ENCODE assay signal across 25 cellular contexts in the genomic region with DNA sequence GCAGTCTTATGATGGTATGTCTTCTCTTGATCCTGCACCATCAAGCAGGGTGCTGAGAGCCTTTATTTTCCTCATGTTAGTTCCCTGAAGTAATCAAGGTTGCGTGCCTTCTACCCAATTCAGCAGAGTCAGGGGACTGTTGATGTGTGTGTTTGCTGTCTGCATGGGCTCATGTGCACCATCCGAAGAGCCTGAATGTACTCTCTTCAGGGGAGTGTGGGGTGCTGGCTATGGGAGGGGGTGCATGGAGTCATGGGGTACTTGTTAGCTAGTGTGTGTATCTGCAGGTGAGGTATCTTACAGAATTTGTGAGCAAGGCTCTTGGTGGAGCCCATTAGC.
A peak's percentile ranks its signal among the peaks of the same experiment; 100 is the strongest.
DNase-seq lines count a peak whose midpoint lies in the region; ATAC-seq and TF ChIP-seq lines count a peak whose summit lies in the region.
"Had no signal": no experiment of that assay in that cellular context is flagged by ENCODE, and none has a peak within 500 bp of the region (broad histone marks: within the 10 kb centered on the region; RNA-seq: fewer than 3 reads in every experiment).

No MANE protein-coding gene starts in this region.

- WGBS in H9 (ENCODE audit: extremely low coverage, insufficient read length, low lambda C conversion rate): no CpG with 5 or more reads among the region's 2 CpGs
- WGBS in HUES64: 82% methylated on average over 2 of the region's 2 CpGs
- WGBS in endodermal cell (ENCODE audit: insufficient coverage in 1 of 2, insufficient read length in 1 of 2), 2 experiments: 93% methylated on average over 2 of the region's 2 CpGs; no CpG with 5 or more reads in 1 of the 2 experiments
- 96% methylated on average over 2 of the region's 2 CpGs for WGBS in right cardiac atrium

- no peak overlapping the region for H3K4ac ChIP-seq in H9 (ENCODE audit: low read depth, low read length)

- no TSS peak for BruUV-seq in PC-3 (replicated peaks; lab: Mats Ljungman, UMichigan)

- H3K27ac Mint-ChIP-seq in H9: peak overlapping the region; percentile 65 to 94 (median 89); a peak in 6 of 7 replicates
- peak overlapping the region; percentile 73 for H3K27ac Mint-ChIP-seq in endodermal cell
- peak overlapping the region; percentile 52 for H3K27ac Mint-ChIP-seq in nephron progenitor cell
- H3K27ac Mint-ChIP-seq: CD14-positive monocyte; CD4-positive, alpha-beta T cell; CD8-positive, alpha-beta memory T cell had no signal

- H2BK12ac ChIP-seq in H9 (ENCODE audit: insufficient read length, low read depth, low read length): no peak overlapping the region

- no peaks in the 10 kb centered on the region for H3K79me1 ChIP-seq in H9 (ENCODE audit: insufficient read depth, low read depth, low read length, poor library complexity, severe bottlenecking)

- H3K36me3 Mint-ChIP-seq in H9 (ENCODE audit: insufficient read depth in 1 of 3, low read depth in 3 of 3) (peaks cover 32 to 45% (median 35%) of the 10 kb centered on the region in 3 experiments), endodermal cell (ENCODE audit: low read depth) (peaks cover 51% of the 10 kb centered on the region), nephron progenitor cell (ENCODE audit: low read depth) (peaks cover 59% of the 10 kb centered on the region)
- H3K36me3 Mint-ChIP-seq: CD14-positive monocyte; CD8-positive, alpha-beta memory T cell had no signal

- no peak overlapping the region for H3K56ac ChIP-seq in H9 (ENCODE audit: insufficient read length, low read depth, low read length)

- H3K79me2 ChIP-seq in H9 (ENCODE audit: insufficient read depth, low read length) (no peaks in the 10 kb centered on the region), PC-3 (ENCODE audit: low read length) (no peaks in the 10 kb centered on the region)

- H3K4me1 Mint-ChIP-seq in H9 (peaks cover 17 to 18% of the 10 kb centered on the region in 2 experiments), endodermal cell (peaks cover 3% of the 10 kb centered on the region), nephron progenitor cell (no peaks in the 10 kb centered on the region)
- H3K4me1 Mint-ChIP-seq: CD14-positive monocyte; CD8-positive, alpha-beta memory T cell had no signal

- H3K27me3 Mint-ChIP-seq in H9 (ENCODE audit: low read depth): no peaks in the 10 kb centered on the region
- H3K27me3 Mint-ChIP-seq in endodermal cell (ENCODE audit: insufficient read depth): no peaks in the 10 kb centered on the region
- no peaks in the 10 kb centered on the region for H3K27me3 Mint-ChIP-seq in nephron progenitor cell (ENCODE audit: low read depth, poor library complexity)

- no peak overlapping the region for H3K23ac ChIP-seq in H9 (ENCODE audit: insufficient read length, low read depth, low read length)

- H3T11ph ChIP-seq in H9 (ENCODE audit: low read length): no peak overlapping the region

- CTCF ChIA-PET in PC-3 (lab: Charles Lee): no interaction called here

- H2BK5ac ChIP-seq in H9 (ENCODE audit: insufficient read length, low read length): no peak overlapping the region

- no peaks in the 10 kb centered on the region for H3K9me2 ChIP-seq in PC-3 (replicated peaks; ENCODE audit: low read length)

- H4K20me1 ChIP-seq in H9 (ENCODE audit: control insufficient read depth, insufficient read depth, insufficient read length) (no peaks in the 10 kb centered on the region), PC-3 (ENCODE audit: low read length) (no peaks in the 10 kb centered on the region)
- H4K20me1 ChIP-seq: BLaER1 treated with 17β-estradiol and CSF1 and Interleukin-3, amounts not matched to agents 10 nM and 100 nM had no signal

- H3F3A ChIP-seq in PC-3 (ENCODE audit: low read length, unreplicated experiment): no peaks in the 10 kb centered on the region

- H3K9ac ChIP-seq in H9 (ENCODE audit: extremely low read depth, insufficient read length, low read length): no peak overlapping the region
- H3K9ac ChIP-seq in HUES64 (ENCODE audit: low read depth, low read length): no peak overlapping the region
- H3K9ac ChIP-seq in endodermal cell (ENCODE audit: extremely low read depth, low read length, poor library complexity, severe bottlenecking): no peak overlapping the region
- no peak overlapping the region for H3K9ac ChIP-seq in PC-3 (ENCODE audit: low read length)
- H3K9ac ChIP-seq: BLaER1 treated with 17β-estradiol and CSF1 and Interleukin-3, amounts not matched to agents 10 nM and 100 nM had no signal

- H2AK5ac ChIP-seq in H9 (ENCODE audit: insufficient read length, low read length): no peak overlapping the region

- H2BK120ac ChIP-seq in H9 (ENCODE audit: low read depth, low read length, poor library complexity, severe bottlenecking): no peak overlapping the region

- H3K4me3 ChIP-seq in HUES64 (ENCODE audit: low read length) (peak overlapping the region; percentile 2; the same call in 1 of the 2 replicates), endodermal cell (ENCODE audit: low read length) (no peak overlapping the region), PC-3 (ENCODE audit: low read length) (no peak overlapping the region), right cardiac atrium (ENCODE audit: low read length) (no peak overlapping the region)
- H3K4me3 ChIP-seq: A549; BLaER1 treated with 17β-estradiol and CSF1 and Interleukin-3, amounts not matched to agents 10 nM and 100 nM; GM12878 had no signal

- H3K4me3 Mint-ChIP-seq in H9 (peak overlapping the region; percentile 2 to 13; a peak in 2 of 5 replicates), endodermal cell (no peak overlapping the region), nephron progenitor cell (no peak overlapping the region)
- H3K4me3 Mint-ChIP-seq: CD14-positive monocyte; CD4-positive, alpha-beta T cell had no signal

- H4K5ac ChIP-seq in H9 (ENCODE audit: insufficient read length, low read depth, low read length): no peak overlapping the region

- no peaks in the 10 kb centered on the region for H3K23me2 ChIP-seq in H9 (ENCODE audit: insufficient read length, low read depth, low read length, poor library complexity, severe bottlenecking)

- H3K14ac ChIP-seq in H9 (ENCODE audit: insufficient read depth, low read length): no peak overlapping the region

- no peak overlapping the region for H2BK20ac ChIP-seq in H9 (ENCODE audit: low read depth, low read length, poor library complexity, severe bottlenecking)

- intact Hi-C loops in PC-3 (cut with micrococcal nuclease) (no loop called here), right cardiac atrium (cut with DNase I) (no loop called here)

- H3K36me3 ChIP-seq in HUES64 (ENCODE audit: insufficient read depth, low read length) (peaks cover 20% of the 10 kb centered on the region), endodermal cell (ENCODE audit: control insufficient read depth, insufficient read depth, low read length) (peaks cover 17% of the 10 kb centered on the region), PC-3 (ENCODE audit: low read depth, low read length) (no peaks in the 10 kb centered on the region; the same call in 1 of the 2 replicates)
- H3K36me3 ChIP-seq: BLaER1 treated with 17β-estradiol and CSF1 and Interleukin-3, amounts not matched to agents 10 nM and 100 nM had no signal

- H4K91ac ChIP-seq in H9 (ENCODE audit: insufficient read length, low read depth, low read length): no peak overlapping the region

- no peak overlapping the region for H2BK15ac ChIP-seq in H9 (ENCODE audit: low read depth, low read length)

- H3K9me3 Mint-ChIP-seq in H9 (peaks cover 15 to 16% of the 10 kb centered on the region in 2 experiments), endodermal cell (peaks cover 15% of the 10 kb centered on the region), nephron progenitor cell (peaks cover 30% of the 10 kb centered on the region)

- ATAC-seq in PC-3 (no peak), right cardiac atrium (no peak)
- ATAC-seq: A549, GM12878, HCT116 had no signal

- H4K8ac ChIP-seq in H9 (replicated peaks; ENCODE audit: insufficient read length, low read depth, low read length): no peak overlapping the region

- H3K4me2 ChIP-seq in H9 (ENCODE audit: insufficient read depth, insufficient read length, low read length): peak overlapping the region; percentile 56
- no peak overlapping the region for H3K4me2 ChIP-seq in PC-3 (ENCODE audit: low read length)
- H3K4me2 ChIP-seq: A549; BLaER1 treated with 17β-estradiol and CSF1 and Interleukin-3, amounts not matched to agents 10 nM and 100 nM had no signal

- H3K27ac ChIP-seq in H9 (ENCODE audit: insufficient read length, low read depth, low read length) (no peak overlapping the region), HUES64 (ENCODE audit: low read depth, low read length) (peak overlapping the region; percentile 68; the same call in 1 of the 2 replicates), endodermal cell (ENCODE audit: low read depth, low read length) (no peak overlapping the region), PC-3 (ENCODE audit: low read length) (no peak overlapping the region), right cardiac atrium (ENCODE audit: low read length) (no peak overlapping the region)
- H3K27ac ChIP-seq: A549; BLaER1 treated with 17β-estradiol and CSF1 and Interleukin-3, amounts not matched to agents 10 nM and 100 nM had no signal

- no peaks in the 10 kb centered on the region for H3K27me3 ChIP-seq in H9 (ENCODE audit: insufficient read depth, low read length)
- H3K27me3 ChIP-seq in HUES64 (ENCODE audit: insufficient read depth, low read length): no peaks in the 10 kb centered on the region
- H3K27me3 ChIP-seq in endodermal cell (ENCODE audit: control insufficient read depth, insufficient read depth, low read length, poor library complexity, severe bottlenecking): no peaks in the 10 kb centered on the region
- no peaks in the 10 kb centered on the region for H3K27me3 ChIP-seq in PC-3 (ENCODE audit: low read length)
- no peaks in the 10 kb centered on the region for H3K27me3 ChIP-seq in right cardiac atrium (ENCODE audit: control insufficient read depth, insufficient read depth)
- H3K27me3 ChIP-seq: BE2C; BLaER1 treated with 17β-estradiol and CSF1 and Interleukin-3, amounts not matched to agents 10 nM and 100 nM had no signal

- DNase-seq in H9 (no peak), endodermal cell (no peak), nephron progenitor cell (no peak), PC-3 (no peak), activated gamma-delta T cell (lab: John Stamatoyannopoulos, UW) (no peak), right cardiac atrium (no peak)
- no peak for DNase-seq in activated CD4-positive, alpha-beta T cell treated with anti-CD3 and anti-CD28 coated beads, Interleukin-2, amount 50 U/mL, for 1 hour
- DNase-seq: 8988T; ACHN; AML-193; BE2C; CD4-positive, alpha-beta T cell; CD8-positive, alpha-beta memory T cell; DMS 273 treated with DMSO at 0.1 percent for 48 hours; DMS79; EL; GDM1; GOT3; H7 had no signal

- H2AFZ ChIP-seq in H9 (ENCODE audit: low read length) (no peak overlapping the region), PC-3 (ENCODE audit: low read length) (no peak overlapping the region)

- TF ChIP-seq CTCF in H9 (conservative IDR thresholded peaks at IDR 0.05) (no peak), endodermal cell (conservative IDR thresholded peaks at IDR 0.05) (no peak), nephron progenitor cell (IDR thresholded peaks at IDR 0.05) (no peak), PC-3 (conservative IDR thresholded peaks at IDR 0.05; ENCODE audit: low read depth, low read length) (no peak)

- H3K4me1 ChIP-seq in H9 (ENCODE audit: insufficient read depth, low read length) (peaks cover 7% of the 10 kb centered on the region; the same call in 1 of the 2 replicates), HUES64 (ENCODE audit: insufficient read depth, low read length) (peaks cover 14% of the 10 kb centered on the region), endodermal cell (ENCODE audit: control insufficient read depth, insufficient read depth, low read length) (no peaks in the 10 kb centered on the region), PC-3 (ENCODE audit: insufficient read depth, low read length) (no peaks in the 10 kb centered on the region), right cardiac atrium (ENCODE audit: control insufficient read depth, insufficient read depth, low read length) (no peaks in the 10 kb centered on the region)
- H3K4me1 ChIP-seq: A549; BE2C; BLaER1 treated with 17β-estradiol and CSF1 and Interleukin-3, amounts not matched to agents 10 nM and 100 nM had no signal

- H3K9me3 ChIP-seq in H9 (ENCODE audit: control insufficient read depth, low read depth, low read length) (no peaks in the 10 kb centered on the region), HUES64 (ENCODE audit: insufficient read depth, low read depth, low read length) (peaks cover 13% of the 10 kb centered on the region), endodermal cell (ENCODE audit: control insufficient read depth, low read length) (peaks cover 17% of the 10 kb centered on the region), PC-3 (ENCODE audit: low read length) (peaks cover 5% of the 10 kb centered on the region; the same call in 1 of the 2 replicates), right cardiac atrium (ENCODE audit: control insufficient read depth, low read length) (peaks cover 2% of the 10 kb centered on the region)
- H3K9me3 ChIP-seq: BE2C had no signal

- H3K18ac ChIP-seq in H9 (ENCODE audit: insufficient read length, low read depth, low read length): no peak overlapping the region

- POLR2A ChIA-PET in PC-3 (lab: Charles Lee; ENCODE audit: unreplicated experiment): no interaction called here

Comparison
In these comparisons a context has a peak if more than half of its experiments do, and no peak if none do; other contexts are left out.
1. H3K4me3 Mint-ChIP-seq: peak in H9 (2 of 2); none in endodermal cell (single experiment) and nephron progenitor cell (single experiment).
2. Peak in every context shown above with its lines, with median percentiles within 50 percentile points of each other: H3K27ac Mint-ChIP-seq.